Comparison of ENCODE assay signal across 38 cellular contexts in genomic region chr13:58795715-58796114, GRCh38.
"Had no signal": no experiment of that assay in that cellular context is flagged by ENCODE, and none has a peak within 500 bp of the region (broad histone marks: within the 10 kb centered on the region; RNA-seq: fewer than 3 reads in every experiment).

No MANE protein-coding gene starts in this region.

- FAIRE-seq: bronchial epithelial cell, colon had no signal

- H3K4me1 Mint-ChIP-seq: activated naive CD4-positive, alpha-beta T cell treated with anti-CD3 and anti-CD28 coated beads, Interleukin-2, amount 10 ng/mL, durations not matched to agents 7 days and 5 days; activated naive CD4-positive, alpha-beta T cell treated with anti-CD3 and anti-CD28 coated beads, Interleukin-2, amount 50 U/mL, for 24 hours; activated naive CD8-positive, alpha-beta T cell treated with anti-CD3 and anti-CD28 coated beads for 36 hours; activated naive CD8-positive, alpha-beta T cell treated with anti-CD3 and anti-CD28 coated beads, Interleukin-2, amount 10 ng/mL, durations not matched to agents 7 days and 5 days; activated naive CD8-positive, alpha-beta T cell treated with anti-CD3 and anti-CD28 coated beads, Interleukin-2, amount 50 U/mL, for 24 hours; activated T-helper 17 cell treated with anti-CD3 and anti-CD28 coated beads, Interleukin-2, amount 50 U/mL, for 72 hours; brain; central memory CD8-positive, alpha-beta T cell had no signal

- H3K36me3 ChIP-seq: adrenal gland, ascending aorta, brain microvascular endothelial cell, breast epithelium, cardiac muscle cell had no signal

- H3K27ac Mint-ChIP-seq: activated naive CD4-positive, alpha-beta T cell treated with anti-CD3 and anti-CD28 coated beads for 36 hours; activated naive CD4-positive, alpha-beta T cell treated with anti-CD3 and anti-CD28 coated beads, Interleukin-2, amount 10 ng/mL, durations not matched to agents 7 days and 5 days; activated naive CD4-positive, alpha-beta T cell treated with anti-CD3 and anti-CD28 coated beads, Interleukin-2, amount 50 U/mL, for 24 hours; activated naive CD4-positive, alpha-beta T cell treated with anti-CD3 and anti-CD28 coated beads, Interleukin-2, amount 50 U/mL, for 72 hours; activated naive CD8-positive, alpha-beta T cell; activated naive CD8-positive, alpha-beta T cell treated with anti-CD3 and anti-CD28 coated beads for 36 hours; activated naive CD8-positive, alpha-beta T cell treated with anti-CD3 and anti-CD28 coated beads, Interleukin-2, amount 10 ng/mL, durations not matched to agents 7 days and 5 days; activated naive CD8-positive, alpha-beta T cell treated with anti-CD3 and anti-CD28 coated beads, Interleukin-2, amount 50 U/mL, for 24 hours; activated T-cell treated with anti-CD3 and anti-CD28 coated beads, Interleukin-2, amount 50 U/mL, for 72 hours; activated T-helper 1 cell treated with anti-CD3 and anti-CD28 coated beads, Interleukin-12 subunit alpha, Interleukin-12 subunit beta, Interleukin-2, Interleukin-4 antibody, amounts not matched to agents 30 ng/mL and 10 ng/mL and 1 ng/mL, durations not matched to agents 14 hours and 24 hours and 36 hours; activated T-helper 17 cell treated with anti-CD3 and anti-CD28 coated beads, Interleukin-2, amount 50 U/mL, for 72 hours; activated T-helper 2 cell treated with anti-CD3 and anti-CD28 coated beads, Interferon-gamma antibody, Interleukin-2, Interleukin-4, amounts not matched to agents 10 μg/mL and 5 μg/mL and 100 μg/mL, durations not matched to agents 14 hours and 24 hours and 36 hours; brain had no signal

- H3K4me3 ChIP-seq: adrenal gland, ascending aorta, body of pancreas, breast epithelium, cardiac muscle cell had no signal

- H3K27me3 ChIP-seq: adrenal gland, ascending aorta, body of pancreas, brain microvascular endothelial cell, breast epithelium, cardiac muscle cell had no signal

- ATAC-seq: activated naive CD4-positive, alpha-beta T cell treated with anti-CD3 and anti-CD28 coated beads, Interleukin-2, amount 50 U/mL, for 72 hours; activated naive CD8-positive, alpha-beta T cell treated with anti-CD3 and anti-CD28 coated beads, Interleukin-2, amount 50 U/mL, for 24 hours; activated T-cell treated with anti-CD3 and anti-CD28 coated beads, Interleukin-2, amount 50 U/mL, for 4 hours; activated T-cell treated with anti-CD3 and anti-CD28 coated beads, Interleukin-2, amount 50 U/mL, for 72 hours; activated T-helper 17 cell treated with anti-CD3 and anti-CD28 coated beads, Interleukin-2, amount 50 U/mL, for 72 hours; body of pancreas had no signal

- H3K27me3 Mint-ChIP-seq: activated naive CD4-positive, alpha-beta T cell treated with anti-CD3 and anti-CD28 coated beads, Interleukin-2, amount 10 ng/mL, durations not matched to agents 7 days and 5 days; activated naive CD4-positive, alpha-beta T cell treated with anti-CD3 and anti-CD28 coated beads, Interleukin-2, amount 50 U/mL, for 24 hours; activated naive CD8-positive, alpha-beta T cell; activated naive CD8-positive, alpha-beta T cell treated with anti-CD3 and anti-CD28 coated beads for 36 hours; activated naive CD8-positive, alpha-beta T cell treated with anti-CD3 and anti-CD28 coated beads, Interleukin-2, amount 10 ng/mL, durations not matched to agents 7 days and 5 days; activated naive CD8-positive, alpha-beta T cell treated with anti-CD3 and anti-CD28 coated beads, Interleukin-2, amount 50 U/mL, for 24 hours; activated T-helper 17 cell treated with anti-CD3 and anti-CD28 coated beads, Interleukin-2, amount 50 U/mL, for 72 hours; brain; central memory CD8-positive, alpha-beta T cell had no signal

- DNase-seq: activated effector memory CD4-positive, alpha-beta T cell treated with anti-CD3 and anti-CD28 coated beads, Interleukin-2, amount 50 U/mL, for 16 hours; activated effector memory CD4-positive, alpha-beta T cell treated with Interleukin-2 at 50 U/mL for 16 hours; activated gamma-delta T cell; activated gamma-delta T cell treated with Interleukin-2 at 50 U/mL for 16 hours; activated naive CD4-positive, alpha-beta T cell; activated naive CD4-positive, alpha-beta T cell treated with anti-CD3 and anti-CD28 coated beads for 36 hours; activated naive CD4-positive, alpha-beta T cell treated with anti-CD3 and anti-CD28 coated beads, Interleukin-2, amount 10 ng/mL, durations not matched to agents 7 days and 5 days; activated naive CD4-positive, alpha-beta T cell treated with anti-CD3 and anti-CD28 coated beads, Interleukin-2, amount 50 U/mL, for 16 hours; activated naive CD4-positive, alpha-beta T cell treated with Interleukin-2 at 50 U/mL for 16 hours; activated naive CD8-positive, alpha-beta T cell treated with anti-CD3 and anti-CD28 coated beads for 36 hours; activated naive CD8-positive, alpha-beta T cell treated with anti-CD3 and anti-CD28 coated beads, Interleukin-2, amount 10 ng/mL, durations not matched to agents 7 days and 5 days; activated naive CD8-positive, alpha-beta T cell treated with anti-CD3 and anti-CD28 coated beads, Interleukin-2, amount 50 U/mL, for 24 hours; activated T-cell treated with anti-CD3 and anti-CD28 coated beads, Interleukin-2, amount 50 U/mL, for 4 hours; activated T-cell treated with anti-CD3 and anti-CD28 coated beads, Interleukin-2, amount 50 U/mL, for 48 hours; activated T-cell treated with anti-CD3 and anti-CD28 coated beads, Interleukin-2, amount 50 U/mL, for 72 hours; adrenal gland; amniotic stem cell; amygdala; anterior cingulate cortex; aorta; body of pancreas; brain microvascular endothelial cell; caudate nucleus; central memory CD4-positive, alpha-beta T cell; cerebellar nuclear complex had no signal

- H3K9me3 Mint-ChIP-seq: activated naive CD4-positive, alpha-beta T cell treated with anti-CD3 and anti-CD28 coated beads, Interleukin-2, amount 10 ng/mL, durations not matched to agents 7 days and 5 days; activated naive CD4-positive, alpha-beta T cell treated with anti-CD3 and anti-CD28 coated beads, Interleukin-2, amount 50 U/mL, for 24 hours; activated naive CD4-positive, alpha-beta T cell treated with anti-CD3 and anti-CD28 coated beads, Interleukin-2, amount 50 U/mL, for 72 hours; activated naive CD8-positive, alpha-beta T cell treated with anti-CD3 and anti-CD28 coated beads for 36 hours; activated naive CD8-positive, alpha-beta T cell treated with anti-CD3 and anti-CD28 coated beads, Interleukin-2, amount 10 ng/mL, durations not matched to agents 7 days and 5 days; activated naive CD8-positive, alpha-beta T cell treated with anti-CD3 and anti-CD28 coated beads, Interleukin-2, amount 50 U/mL, for 24 hours; activated T-cell treated with anti-CD3 and anti-CD28 coated beads, Interleukin-2, amount 50 U/mL, for 4 hours; activated T-helper 1 cell treated with anti-CD3 and anti-CD28 coated beads, Interleukin-12 subunit alpha, Interleukin-12 subunit beta, Interleukin-2, Interleukin-4 antibody, amounts not matched to agents 30 ng/mL and 10 ng/mL and 1 ng/mL, durations not matched to agents 14 hours and 24 hours and 36 hours; brain had no signal

- H3K4me1 ChIP-seq: adrenal gland, ascending aorta, body of pancreas, breast epithelium had no signal

- H3K27ac ChIP-seq: adrenal gland, ascending aorta, body of pancreas, brain microvascular endothelial cell, breast epithelium, cardiac muscle cell had no signal

- H3K4me3 Mint-ChIP-seq: activated naive CD4-positive, alpha-beta T cell treated with anti-CD3 and anti-CD28 coated beads for 36 hours; activated naive CD4-positive, alpha-beta T cell treated with anti-CD3 and anti-CD28 coated beads, Interleukin-2, amount 10 ng/mL, durations not matched to agents 7 days and 5 days; activated naive CD4-positive, alpha-beta T cell treated with anti-CD3 and anti-CD28 coated beads, Interleukin-2, amount 50 U/mL, for 24 hours; activated naive CD8-positive, alpha-beta T cell; activated naive CD8-positive, alpha-beta T cell treated with anti-CD3 and anti-CD28 coated beads for 36 hours; activated naive CD8-positive, alpha-beta T cell treated with anti-CD3 and anti-CD28 coated beads, Interleukin-2, amount 10 ng/mL, durations not matched to agents 7 days and 5 days; activated naive CD8-positive, alpha-beta T cell treated with anti-CD3 and anti-CD28 coated beads, Interleukin-2, amount 50 U/mL, for 24 hours; activated T-cell treated with anti-CD3 and anti-CD28 coated beads, Interleukin-2, amount 50 U/mL, for 4 hours; activated T-cell treated with anti-CD3 and anti-CD28 coated beads, Interleukin-2, amount 50 U/mL, for 72 hours; activated T-helper 1 cell treated with anti-CD3 and anti-CD28 coated beads, Interleukin-12 subunit alpha, Interleukin-12 subunit beta, Interleukin-2, Interleukin-4 antibody, amounts not matched to agents 30 ng/mL and 10 ng/mL and 1 ng/mL, durations not matched to agents 14 hours and 24 hours and 36 hours; activated T-helper 17 cell treated with anti-CD3 and anti-CD28 coated beads, Interleukin-2, amount 50 U/mL, for 72 hours; brain; central memory CD8-positive, alpha-beta T cell had no signal

- H3K36me3 Mint-ChIP-seq: activated naive CD4-positive, alpha-beta T cell treated with anti-CD3 and anti-CD28 coated beads, Interleukin-2, amount 10 ng/mL, durations not matched to agents 7 days and 5 days; activated naive CD4-positive, alpha-beta T cell treated with anti-CD3 and anti-CD28 coated beads, Interleukin-2, amount 50 U/mL, for 24 hours; activated naive CD4-positive, alpha-beta T cell treated with anti-CD3 and anti-CD28 coated beads, Interleukin-2, amount 50 U/mL, for 72 hours; activated naive CD8-positive, alpha-beta T cell; activated naive CD8-positive, alpha-beta T cell treated with anti-CD3 and anti-CD28 coated beads for 36 hours; activated naive CD8-positive, alpha-beta T cell treated with anti-CD3 and anti-CD28 coated beads, Interleukin-2, amount 10 ng/mL, durations not matched to agents 7 days and 5 days; brain had no signal

- H3K9me3 ChIP-seq: adrenal gland, ascending aorta, body of pancreas, breast epithelium had no signal
